Comparison of ENCODE assay signal across 1 cellular context in the genomic region with DNA sequence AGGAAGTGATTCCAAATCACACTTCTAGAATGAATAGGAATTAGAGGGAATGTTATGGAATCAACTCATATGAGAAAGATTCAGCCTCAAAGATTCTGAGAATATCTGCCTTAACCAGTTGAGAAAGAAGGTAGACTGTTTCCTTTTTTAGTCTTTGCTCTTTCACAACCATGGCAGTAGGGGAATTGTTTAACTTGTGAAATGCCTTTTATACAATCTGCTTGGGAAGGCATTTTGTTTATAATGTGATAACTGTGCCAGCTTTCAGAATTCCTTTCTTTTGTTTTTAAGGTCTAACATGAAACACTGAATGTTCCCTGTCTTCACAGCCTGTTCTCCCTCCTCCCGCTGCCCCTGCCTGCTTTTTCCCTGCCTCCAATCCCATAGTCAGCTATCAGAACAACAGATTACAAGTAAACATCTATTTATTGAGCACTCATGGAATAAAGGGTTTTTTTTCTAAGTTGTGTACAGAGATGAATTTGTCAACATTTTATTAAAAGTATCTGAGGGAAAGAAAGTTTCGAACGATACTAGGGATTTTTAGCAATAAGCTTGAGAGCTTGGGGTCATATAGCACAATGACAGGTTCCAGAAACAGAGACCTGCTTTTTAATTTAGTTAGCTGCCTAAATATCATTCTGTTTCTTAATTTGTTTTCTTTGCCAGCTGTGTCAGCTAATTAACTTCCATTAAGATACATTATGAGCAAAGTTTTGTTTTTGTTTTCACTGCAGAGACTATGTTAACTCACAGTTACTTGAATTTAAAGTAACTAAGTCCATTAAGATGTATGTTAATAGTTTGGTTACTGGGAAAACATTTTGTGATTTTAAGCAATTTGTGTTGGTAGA.
TF ChIP-seq lines count a peak whose summit lies in the region.

No MANE protein-coding gene starts in this region.

TF ChIP-seq in WTC11, 78 proteins besides CTCF, POLR2A, EP300 and RAD21 (continued from another document):
- TF ChIP-seq, protein P1, sequence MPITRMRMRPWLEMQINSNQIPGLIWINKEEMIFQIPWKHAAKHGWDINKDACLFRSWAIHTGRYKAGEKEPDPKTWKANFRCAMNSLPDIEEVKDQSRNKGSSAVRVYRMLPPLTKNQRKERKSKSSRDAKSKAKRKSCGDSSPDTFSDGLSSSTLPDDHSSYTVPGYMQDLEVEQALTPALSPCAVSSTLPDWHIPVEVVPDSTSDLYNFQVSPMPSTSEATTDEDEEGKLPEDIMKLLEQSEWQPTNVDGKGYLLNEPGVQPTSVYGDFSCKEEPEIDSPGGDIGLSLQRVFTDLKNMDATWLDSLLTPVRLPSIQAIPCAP (CRISPR knock-in tag; IDR thresholded peaks at IDR 0.05) = no peak
- TF ChIP-seq ELF4 (CRISPR knock-in tag; IDR thresholded peaks at IDR 0.05; ENCODE audit: low read depth) (no peak), JUN (CRISPR knock-in tag; IDR thresholded peaks at IDR 0.05) (no peak), KAT7 (CRISPR knock-in tag; IDR thresholded peaks at IDR 0.05; ENCODE audit: borderline replicate concordance) (no peak), ZNF121 (CRISPR knock-in tag; IDR thresholded peaks at IDR 0.05) (no peak), ZNF423 (CRISPR knock-in tag; IDR thresholded peaks at IDR 0.05) (no peak)
- TF ChIP-seq, protein P2, sequence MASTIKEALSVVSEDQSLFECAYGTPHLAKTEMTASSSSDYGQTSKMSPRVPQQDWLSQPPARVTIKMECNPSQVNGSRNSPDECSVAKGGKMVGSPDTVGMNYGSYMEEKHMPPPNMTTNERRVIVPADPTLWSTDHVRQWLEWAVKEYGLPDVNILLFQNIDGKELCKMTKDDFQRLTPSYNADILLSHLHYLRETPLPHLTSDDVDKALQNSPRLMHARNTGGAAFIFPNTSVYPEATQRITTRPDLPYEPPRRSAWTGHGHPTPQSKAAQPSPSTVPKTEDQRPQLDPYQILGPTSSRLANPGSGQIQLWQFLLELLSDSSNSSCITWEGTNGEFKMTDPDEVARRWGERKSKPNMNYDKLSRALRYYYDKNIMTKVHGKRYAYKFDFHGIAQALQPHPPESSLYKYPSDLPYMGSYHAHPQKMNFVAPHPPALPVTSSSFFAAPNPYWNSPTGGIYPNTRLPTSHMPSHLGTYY (CRISPR knock-in tag; IDR thresholded peaks at IDR 0.05) = no peak
- TF ChIP-seq, protein P3, sequence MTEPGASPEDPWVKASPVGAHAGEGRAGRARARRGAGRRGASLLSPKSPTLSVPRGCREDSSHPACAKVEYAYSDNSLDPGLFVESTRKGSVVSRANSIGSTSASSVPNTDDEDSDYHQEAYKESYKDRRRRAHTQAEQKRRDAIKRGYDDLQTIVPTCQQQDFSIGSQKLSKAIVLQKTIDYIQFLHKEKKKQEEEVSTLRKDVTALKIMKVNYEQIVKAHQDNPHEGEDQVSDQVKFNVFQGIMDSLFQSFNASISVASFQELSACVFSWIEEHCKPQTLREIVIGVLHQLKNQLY (CRISPR knock-in tag; IDR thresholded peaks at IDR 0.05) = no peak
